8 cellular contexts compared by ENCODE assay signal in genomic region chr5:172807766-172808311, GRCh38. TPM values are rescaled to one million over a fixed set of nuclear protein-coding genes. Genes with fewer than 3 reads are reported as not detected.
A peak's percentile ranks its signal among the peaks of the same experiment; 100 is the strongest.
DNase-seq lines count a peak whose midpoint lies in the region; ATAC-seq, FAIRE-seq and TF ChIP-seq lines count a peak whose summit lies in the region.
"Had no signal": no experiment of that assay in that cellular context is flagged by ENCODE, and none has a peak within 500 bp of the region (broad histone marks: within the 10 kb centered on the region; RNA-seq: fewer than 3 reads in every experiment).

No MANE protein-coding gene starts in this region.

- H3K27me3 ChIP-seq in GM23338 (ENCODE audit: insufficient read depth) (no peaks in the 10 kb centered on the region), keratinocyte (ENCODE audit: control insufficient read depth, extremely low read depth, insufficient read depth, low read length) (no peaks in the 10 kb centered on the region), smooth muscle cell (ENCODE audit: low read depth) (no peaks in the 10 kb centered on the region)

- CTCF ChIA-PET in activated CD4-positive, alpha-beta memory T cell treated with anti-CD3 and anti-CD28 coated beads for 36 hours (lab: Charles Lee) = interaction anchor here (0.6 to 1.6 kb wide), 9 partner anchors 10 to 356 kb away, joined by 3 to 12 read pairs (median 4); partner anchors contain the start of gene DUSP1

- no peaks in the 10 kb centered on the region for H4K20me1 ChIP-seq in GM23338 (replicated peaks; ENCODE audit: insufficient read depth)
- H4K20me1 ChIP-seq in keratinocyte (ENCODE audit: control insufficient read depth, extremely low read depth, insufficient read depth, low read length) = no peaks in the 10 kb centered on the region
- H4K20me1 ChIP-seq in smooth muscle cell (ENCODE audit: low read depth) = no peaks in the 10 kb centered on the region

- H3K27ac ChIP-seq in GM23338 (ENCODE audit: low read depth) (no peak overlapping the region), keratinocyte (ENCODE audit: control insufficient read depth, insufficient read depth, low read length) (peak overlapping the region; percentile 66), smooth muscle cell (ENCODE audit: low read depth) (peak overlapping the region; percentile 86)

- H2AFZ ChIP-seq in GM23338 (peak overlapping the region; percentile 70), keratinocyte (ENCODE audit: control insufficient read depth, low read length) (no peak overlapping the region), smooth muscle cell (ENCODE audit: low read depth) (peak overlapping the region; percentile 59)

- 85% methylated on average over 11 of the region's 11 CpGs for WGBS in smooth muscle cell (ENCODE audit: low lambda C conversion rate)

- H3K4me3 ChIP-seq in GM23338 (no peak overlapping the region), keratinocyte (ENCODE audit: control insufficient read depth in 2 of 3, extremely low read depth in 1 of 3, insufficient read depth in 2 of 3, low read depth in 1 of 3, low read length in 3 of 3) (peak overlapping the region in 1 of 3 experiments; percentile 35), smooth muscle cell (peak overlapping the region; percentile 41)

- H3K9me3 Mint-ChIP-seq in GM23338 = peaks cover 2% of the 10 kb centered on the region; the same call in 1 of the 3 replicates
- H3K9me3 Mint-ChIP-seq in activated CD4-positive, alpha-beta memory T cell treated with anti-CD3 and anti-CD28 coated beads for 36 hours = no peaks in the 10 kb centered on the region

- no peak for ATAC-seq in GM23338
- no peak for ATAC-seq in GM21423 (IDR thresholded peaks at IDR 0.05; ENCODE audit: unreplicated experiment)
- no peak for ATAC-seq in HG02938 (IDR thresholded peaks at IDR 0.05; ENCODE audit: unreplicated experiment)

- H3K9me1 ChIP-seq in keratinocyte (ENCODE audit: control insufficient read depth, extremely low read depth, insufficient read depth, low read length) = no peaks in the 10 kb centered on the region

- H3K9me3 ChIP-seq in keratinocyte (ENCODE audit: control insufficient read depth, low read depth, low read length) (no peaks in the 10 kb centered on the region), smooth muscle cell (replicated peaks; ENCODE audit: low read depth) (no peaks in the 10 kb centered on the region)

- POLR2A ChIA-PET in activated CD4-positive, alpha-beta memory T cell treated with anti-CD3 and anti-CD28 coated beads for 36 hours (lab: Charles Lee) = interaction anchor here (0.8 to 1.3 kb wide), 7 partner anchors 9 to 43 kb away, joined by 3 to 14 read pairs (median 5); partner anchors contain the start of gene DUSP1

- H3K27ac Mint-ChIP-seq in GM23338 = no peak overlapping the region
- peak overlapping the region; percentile 84 for H3K27ac Mint-ChIP-seq in activated CD4-positive, alpha-beta memory T cell treated with anti-CD3 and anti-CD28 coated beads for 36 hours

- H3K9ac ChIP-seq in keratinocyte (ENCODE audit: control insufficient read depth, extremely low read depth, insufficient read depth, low read length) (peak overlapping the region; percentile 51), smooth muscle cell (ENCODE audit: low read depth) (peak overlapping the region; percentile 87)

- H3K4me2 ChIP-seq in GM23338 (peak overlapping the region; percentile 68; the same call in 1 of the 2 replicates), keratinocyte (ENCODE audit: control insufficient read depth, extremely low read depth, insufficient read depth, low read depth, low read length) (peak overlapping the region; percentile 57), smooth muscle cell (peak overlapping the region; percentile 84)

- H3K27me3 Mint-ChIP-seq in GM23338 (ENCODE audit: insufficient read depth, low read depth, poor library complexity) = peaks cover 7% of the 10 kb centered on the region
- H3K27me3 Mint-ChIP-seq in activated CD4-positive, alpha-beta memory T cell treated with anti-CD3 and anti-CD28 coated beads for 36 hours = no peaks in the 10 kb centered on the region

- no peaks in the 10 kb centered on the region for H3F3A ChIP-seq in GM23338 (replicated peaks; ENCODE audit: low read depth)
- peaks cover 5% of the 10 kb centered on the region for H3F3A ChIP-seq in smooth muscle cell (ENCODE audit: low read depth)

- H3K4me1 ChIP-seq in GM23338 (ENCODE audit: insufficient read depth) (no peaks in the 10 kb centered on the region; the same call in none of the 2 replicates), keratinocyte (ENCODE audit: control insufficient read depth, extremely low read depth, insufficient read depth, low read length) (peaks cover 8% of the 10 kb centered on the region), smooth muscle cell (ENCODE audit: low read depth) (no peaks in the 10 kb centered on the region)

- intact Hi-C loops in activated CD4-positive, alpha-beta memory T cell treated with anti-CD3 and anti-CD28 coated beads for 36 hours (cut with micrococcal nuclease) = loop anchor here (1.0 kb wide), 5 partner anchors 9 to 43 kb away; partner anchors contain the start of gene ERGIC1

- H3K36me3 Mint-ChIP-seq in GM23338 (ENCODE audit: low read depth) = no peaks in the 10 kb centered on the region
- H3K36me3 Mint-ChIP-seq in activated CD4-positive, alpha-beta memory T cell treated with anti-CD3 and anti-CD28 coated beads for 36 hours = no peaks in the 10 kb centered on the region

- H3K4me1 Mint-ChIP-seq in GM23338 = peaks cover 9% of the 10 kb centered on the region; the same call in 2 of the 3 replicates
- peaks cover 17% of the 10 kb centered on the region for H3K4me1 Mint-ChIP-seq in activated CD4-positive, alpha-beta memory T cell treated with anti-CD3 and anti-CD28 coated beads for 36 hours (ENCODE audit: low read depth)

- no peak for FAIRE-seq in keratinocyte (lab: Jason Lieb, UNC)
- FAIRE-seq: colon had no signal

- DNase-seq in GM23338 (ENCODE audit: low spot score) = no peak
- DNase-seq in activated CD4-positive, alpha-beta memory T cell treated with anti-CD3 and anti-CD28 coated beads for 36 hours = no peak
- no peak for DNase-seq in keratinocyte (ENCODE audit: low read depth, low spot score)
- DNase-seq in smooth muscle cell (lab: John Stamatoyannopoulos, UW; ENCODE audit: unreplicated experiment) = no peak
- no peak for DNase-seq in DMS53 (lab: John Stamatoyannopoulos, UW)

- H3K36me3 ChIP-seq in GM23338 (ENCODE audit: insufficient read depth) (no peaks in the 10 kb centered on the region), keratinocyte (ENCODE audit: control insufficient read depth in 2 of 2, extremely low read depth in 1 of 2, insufficient read depth in 2 of 2, low read length in 2 of 2) (no peaks in the 10 kb centered on the region), smooth muscle cell (ENCODE audit: low read depth) (no peaks in the 10 kb centered on the region)

- no peak overlapping the region for H3K4me3 Mint-ChIP-seq in GM23338
- peak overlapping the region; percentile 29 for H3K4me3 Mint-ChIP-seq in activated CD4-positive, alpha-beta memory T cell treated with anti-CD3 and anti-CD28 coated beads for 36 hours

- dilution Hi-C loops in keratinocyte (cut with MboI; ENCODE audit: extremely low pct_ligation_motif_present, low sequenced_read_pairs) = no loop called here

- H3K9me2 ChIP-seq in GM23338 (ENCODE audit: insufficient read depth) = no peaks in the 10 kb centered on the region

- H3K79me2 ChIP-seq in GM23338 (replicated peaks; ENCODE audit: insufficient read depth) (no peaks in the 10 kb centered on the region), keratinocyte (ENCODE audit: control insufficient read depth, insufficient read depth, low read length) (no peaks in the 10 kb centered on the region), smooth muscle cell (ENCODE audit: low read depth) (no peaks in the 10 kb centered on the region)

- TF ChIP-seq CTCF in GM23338 (conservative IDR thresholded peaks at IDR 0.05; ENCODE audit: low read depth in 2 of 2) = no peak
- no peak for TF ChIP-seq CTCF in keratinocyte (optimal IDR thresholded peaks at IDR 0.05 in 1 of 3, IDR thresholded peaks at IDR 0.05 in 1 of 3, conservative IDR thresholded peaks at IDR 0.05 in 1 of 3; ENCODE audit: extremely low read depth in 1 of 3, insufficient read depth in 2 of 3, low read length in 3 of 3)
- no peak for TF ChIP-seq CTCF in smooth muscle cell (IDR thresholded peaks at IDR 0.05; ENCODE audit: borderline replicate concordance, insufficient read depth, poor library complexity, severe bottlenecking)

TF ChIP-seq in GM23338, 12 proteins besides CTCF, POLR2A, EP300 and RAD21 (continues in another document):
- TF ChIP-seq CREB1 (CRISPR knock-in tag; IDR thresholded peaks at IDR 0.05; ENCODE audit: low read depth) (no peak), NANOG (IDR thresholded peaks at IDR 0.05; ENCODE audit: borderline replicate concordance) (no peak)

RNA-seq across cellular contexts. Expression of gene ERGIC1, which starts 26.2 kb away (rescaled TPM):
- 92.2 and 99.9 TPM in 2 replicates for total RNA-seq in GM23338 (2014; rRNA removed; shearing (Covaris generic))
- polyA plus RNA-seq in GM23338 (2016; fragmentation: Nextera tagmentation; extraction: Ambion mirVana) (21.2 and 25.2 TPM in 2 replicates), keratinocyte (89.5 to 105 TPM (median 93.4 TPM) in 3 replicates), smooth muscle cell (33.2 and 38.2 TPM in 2 replicates)
- total RNA-seq in activated CD4-positive, alpha-beta memory T cell treated with anti-CD3 and anti-CD28 coated beads for 36 hours = 10 to 100 TPM; 41.9 to 42.7 TPM
- polyA plus RNA-seq in keratinocyte (2011; ENCODE audit: low read depth) = 25.2 TPM
- 92.4 and 115 TPM in 2 replicates for polyA plus RNA-seq in keratinocyte (2011; cell fraction: cytosol; rRNA removed)
- 48.2 and 60.3 TPM in 2 replicates for polyA plus RNA-seq in keratinocyte (2011; cell fraction: nucleus; rRNA removed)
- polyA plus RNA-seq in keratinocyte (2012; ENCODE audit: low replicate concordance) = 51.3 and 98.7 TPM in 2 replicates
- 162 to 220 TPM (median 183 TPM) in 3 replicates for polyA minus RNA-seq in keratinocyte
- polyA minus RNA-seq in keratinocyte (2011; cell fraction: cytosol; rRNA and poly(A)+ RNA removed) = 102 TPM
- polyA minus RNA-seq in keratinocyte (2011; cell fraction: nucleus; rRNA and poly(A)+ RNA removed) = 34.2 and 59.5 TPM in 2 replicates
- total RNA-seq in smooth muscle cell = 135 and 140 TPM in 2 replicates

RNA-seq across cellular contexts. Expression of gene DUSP1, which starts 36.8 kb away (rescaled TPM):
- 12.8 and 17.2 TPM in 2 replicates for total RNA-seq in GM23338 (2014; rRNA removed; shearing (Covaris generic))
- polyA plus RNA-seq in GM23338 (2016; fragmentation: Nextera tagmentation; extraction: Ambion mirVana) (8.7 and 9.7 TPM in 2 replicates), keratinocyte (10.4 to 303 TPM (median 174 TPM) in 3 replicates), smooth muscle cell (656 and 995 TPM in 2 replicates)
- total RNA-seq in activated CD4-positive, alpha-beta memory T cell treated with anti-CD3 and anti-CD28 coated beads for 36 hours = 10 to 100 TPM; 10.6 to 10.7 TPM
- polyA plus RNA-seq in keratinocyte (2011; ENCODE audit: low read depth) = 68.7 TPM
- 98.5 and 108 TPM in 2 replicates for polyA plus RNA-seq in keratinocyte (2011; cell fraction: cytosol; rRNA removed)
- 553 and 700 TPM in 2 replicates for polyA plus RNA-seq in keratinocyte (2011; cell fraction: nucleus; rRNA removed)
- polyA plus RNA-seq in keratinocyte (2012; ENCODE audit: low replicate concordance) = 7.0 and 200 TPM in 2 replicates
- polyA minus RNA-seq in keratinocyte = 17.6 to 194 TPM (median 125 TPM) in 3 replicates
- polyA minus RNA-seq in keratinocyte (2011; cell fraction: cytosol; rRNA and poly(A)+ RNA removed) = 131 TPM
- polyA minus RNA-seq in keratinocyte (2011; cell fraction: nucleus; rRNA and poly(A)+ RNA removed) = 374 and 410 TPM in 2 replicates
- 751 and 817 TPM in 2 replicates for total RNA-seq in smooth muscle cell

Comparison
In these comparisons a context has a peak if more than half of its experiments do, and no peak if none do; other contexts are left out.
1. RNA of gene DUSP1, which starts 36.8 kb away (total RNA-seq): 751 to 817 TPM in smooth muscle cell; 12.8 to 17.2 TPM in GM23338 and 10.6 to 10.7 TPM in activated CD4-positive, alpha-beta memory T cell treated with anti-CD3 and anti-CD28 coated beads for 36 hours; every median in the first group is over 10 times any median in the second.
2. Peak in every context shown above with its lines, with median percentiles within 50 percentile points of each other: H3K4me2 ChIP-seq.